In genomic region chr2:229974271-229974670, GRCh38 we compare ENCODE assay signal across 10 cellular contexts. TPM values are rescaled to one million over a fixed set of nuclear protein-coding genes. Genes with fewer than 3 reads are reported as not detected.
DNase-seq lines count a peak whose midpoint lies in the region; ATAC-seq and TF ChIP-seq lines count a peak whose summit lies in the region.
"Had no signal": no experiment of that assay in that cellular context is flagged by ENCODE, and none has a peak within 500 bp of the region (broad histone marks: within the 10 kb centered on the region; RNA-seq: fewer than 3 reads in every experiment).

No MANE protein-coding gene starts in this region.

- no peaks in the 10 kb centered on the region for H3K4me1 Mint-ChIP-seq in CD4-positive, alpha-beta T cell (ENCODE audit: low read depth)

- no peak overlapping the region for H2BK5ac ChIP-seq in mesenchymal stem cell (ENCODE audit: low read depth, low read length, poor library complexity, severe bottlenecking)

- POLR2A ChIA-PET in CD4-positive, alpha-beta T cell (lab: Charles Lee) = interaction anchor here (1.1 kb wide), 1 partner anchor 53 kb away, joined by 4 read pairs; the partner anchor contains the start of gene TRIP12

- TF ChIP-seq POLR2A in gastrocnemius medialis (IDR thresholded peaks at IDR 0.05) = no peak

- no peak overlapping the region for H3K4ac ChIP-seq in mesenchymal stem cell (ENCODE audit: low read depth in 1 of 2, low read length in 2 of 2)

- no peak overlapping the region for H2AFZ ChIP-seq in mesenchymal stem cell (ENCODE audit: low read depth, low read length)

- no peak overlapping the region for H3K4me2 ChIP-seq in mesenchymal stem cell (ENCODE audit: low read length, poor library complexity, severe bottlenecking)

- H2BK15ac ChIP-seq in mesenchymal stem cell (ENCODE audit: low read depth, poor library complexity, severe bottlenecking) = no peak overlapping the region

- no peaks in the 10 kb centered on the region for H3K27me3 Mint-ChIP-seq in CD4-positive, alpha-beta T cell

- H3K14ac ChIP-seq in mesenchymal stem cell (ENCODE audit: low read length in 2 of 2) = no peak overlapping the region

- intact Hi-C loops in CD4-positive, alpha-beta T cell (cut with DNase I, micrococcal nuclease) = no loop called here
- intact Hi-C loops in gastrocnemius medialis (cut with DNase I; ENCODE audit: low total_unique reads) = no loop called here

- in situ Hi-C loops in gastrocnemius medialis (cut with MboI; ENCODE audit: low sequenced_read_pairs in 4 of 4) = no loop called here

- peak; percentile 49 for TF ChIP-seq CTCF in AG09319 (IDR thresholded peaks at IDR 0.05; ENCODE audit: low read depth, low read length)
- TF ChIP-seq CTCF in epithelial cell of proximal tubule (conservative IDR thresholded peaks at IDR 0.05; ENCODE audit: low read depth, low read length) = peak; percentile 8
- TF ChIP-seq CTCF in CD4-positive, alpha-beta T cell (IDR thresholded peaks at IDR 0.05) = no peak
- TF ChIP-seq CTCF in gastrocnemius medialis (IDR thresholded peaks at IDR 0.05 in 4 of 5, conservative IDR thresholded peaks at IDR 0.05 in 1 of 5) = no peak

- H2BK12ac ChIP-seq in mesenchymal stem cell (ENCODE audit: low read length in 2 of 2) = no peak overlapping the region

- peak overlapping the region; percentile 42 for H3K9ac ChIP-seq in mesenchymal stem cell (ENCODE audit: low read length)

- no peak overlapping the region for H2AK5ac ChIP-seq in mesenchymal stem cell (ENCODE audit: low read length, severe bottlenecking)

- 75% methylated on average over 4 of the region's 6 CpGs for WGBS in mesenchymal stem cell

- no peaks in the 10 kb centered on the region for H3K36me3 Mint-ChIP-seq in CD4-positive, alpha-beta T cell (ENCODE audit: low read depth)

- H3K23ac ChIP-seq in mesenchymal stem cell (ENCODE audit: low read length in 2 of 2) = no peak overlapping the region

- CTCF ChIA-PET in CD4-positive, alpha-beta T cell (lab: Charles Lee) = interaction anchor here (0.6 kb wide), 1 partner anchor 37 kb away, joined by 3 read pairs; no protein-coding TSS in a partner anchor

- no peaks in the 10 kb centered on the region for H3K36me3 ChIP-seq in mesenchymal stem cell (ENCODE audit: control insufficient read depth in 1 of 2, insufficient read depth in 2 of 2, low read depth in 1 of 2, low read length in 2 of 2)
- H3K36me3 ChIP-seq in gastrocnemius medialis = no peaks in the 10 kb centered on the region

- H3K27me3 ChIP-seq in mesenchymal stem cell (ENCODE audit: control insufficient read depth in 1 of 2, insufficient read depth in 1 of 2, low read length in 2 of 2) (no peaks in the 10 kb centered on the region), gastrocnemius medialis (no peaks in the 10 kb centered on the region)
- no peaks in the 10 kb centered on the region for H3K27me3 ChIP-seq in CD4-positive, alpha-beta T cell (ENCODE audit: control insufficient read depth, insufficient read depth, low read length)

- peaks cover 3% of the 10 kb centered on the region for H3K79me1 ChIP-seq in mesenchymal stem cell (replicated peaks; ENCODE audit: low read length, poor library complexity, severe bottlenecking)

- no peaks in the 10 kb centered on the region for H3K9me3 ChIP-seq in mesenchymal stem cell (ENCODE audit: control insufficient read depth, low read length)
- H3K9me3 ChIP-seq in CD4-positive, alpha-beta T cell (ENCODE audit: control insufficient read depth, low read length) = no peaks in the 10 kb centered on the region
- H3K9me3 ChIP-seq in gastrocnemius medialis = no peaks in the 10 kb centered on the region

- DNase-seq in AG09319 (ENCODE audit: extremely low read depth, low read depth) (peak; percentile 75), NCI-H226 (peak; percentile 72), epithelial cell of proximal tubule (ENCODE audit: low read depth) (no peak), mesenchymal stem cell (peak; percentile 23), putamen (ENCODE audit: low spot score) (no peak), gastrocnemius medialis (no peak)
- DNase-seq in CD4-positive, alpha-beta T cell = no peak
- no peak for DNase-seq in activated CD4-positive, alpha-beta T cell treated with anti-CD3 and anti-CD28 coated beads for 48 hours
- DNase-seq: activated CD8-positive, alpha-beta memory T cell treated with anti-CD3 and anti-CD28 coated beads for 24 hours; T-helper 1 cell had no signal

- no peak overlapping the region for H3K4me3 Mint-ChIP-seq in CD4-positive, alpha-beta T cell

- H4K91ac ChIP-seq in mesenchymal stem cell (ENCODE audit: low read length) = no peak overlapping the region

- no peak overlapping the region for H3K27ac ChIP-seq in mesenchymal stem cell (ENCODE audit: low read length, poor library complexity, severe bottlenecking)
- H3K27ac ChIP-seq in CD4-positive, alpha-beta T cell (ENCODE audit: low read depth, low read length) = no peak overlapping the region
- H3K27ac ChIP-seq in gastrocnemius medialis = no peak overlapping the region

- H3K18ac ChIP-seq in mesenchymal stem cell (ENCODE audit: low read depth in 1 of 2, low read length in 2 of 2) = no peak overlapping the region

- H4K8ac ChIP-seq in mesenchymal stem cell (ENCODE audit: low read length) = no peak overlapping the region

- ATAC-seq in CD4-positive, alpha-beta T cell (ENCODE audit: poor library complexity) = no peak
- ATAC-seq in gastrocnemius medialis = no peak

- no peaks in the 10 kb centered on the region for H3K9me3 Mint-ChIP-seq in CD4-positive, alpha-beta T cell

- no peaks in the 10 kb centered on the region for H3K4me1 ChIP-seq in mesenchymal stem cell (ENCODE audit: control insufficient read depth, insufficient read depth, low read depth, low read length)
- H3K4me1 ChIP-seq in gastrocnemius medialis = no peaks in the 10 kb centered on the region

- H3K4me3 ChIP-seq in epithelial cell of proximal tubule (ENCODE audit: low read depth, low read length) = no peak overlapping the region
- H3K4me3 ChIP-seq in mesenchymal stem cell (ENCODE audit: insufficient read depth in 1 of 2, low read depth in 1 of 2, low read length in 2 of 2) = peak overlapping the region in 1 of 2 experiments; percentile 9
- H3K4me3 ChIP-seq in gastrocnemius medialis = no peak overlapping the region

- H3K27ac Mint-ChIP-seq in CD4-positive, alpha-beta T cell = no peak overlapping the region

- H2BK120ac ChIP-seq in mesenchymal stem cell (ENCODE audit: low read depth, low read length) = no peak overlapping the region

RNA-seq across cellular contexts. Expression of gene FBXO36, which starts 52.0 kb away (rescaled TPM):
- total RNA-seq in epithelial cell of proximal tubule (1.8 and 2.1 TPM in 2 replicates), gastrocnemius medialis (1 to 10 TPM in 2 of 4 donors, under 1 TPM in 2; 0.64 to 2.2 (median 0.98) TPM)
- 2.1 TPM for polyA plus RNA-seq in mesenchymal stem cell (2013, experiment 1 of 2)
- 2.1 TPM for polyA plus RNA-seq in mesenchymal stem cell (2013, experiment 2 of 2)
- under 1 TPM; 0.52 to 0.84 TPM for total RNA-seq in CD4-positive, alpha-beta T cell

RNA-seq across cellular contexts. Expression of gene TRIP12, which starts 52.5 kb away (rescaled TPM):
- total RNA-seq in epithelial cell of proximal tubule (84.1 and 96.7 TPM in 2 replicates), gastrocnemius medialis (100 to 1,000 TPM; 122 to 152 (median 141) TPM)
- 111 TPM for polyA plus RNA-seq in mesenchymal stem cell (2013, experiment 1 of 2)
- 107 TPM for polyA plus RNA-seq in mesenchymal stem cell (2013, experiment 2 of 2)
- 100 to 1,000 TPM; 151 to 178 TPM for total RNA-seq in CD4-positive, alpha-beta T cell

Comparison
In these comparisons a context has a peak if more than half of its experiments do, and no peak if none do; other contexts are left out.
1. DNase-seq: peak in AG09319 (single experiment), NCI-H226 (single experiment) and mesenchymal stem cell (single experiment); none in epithelial cell of proximal tubule (single experiment), putamen (single experiment), CD4-positive, alpha-beta T cell (0 of 10), gastrocnemius medialis (0 of 2) and activated CD4-positive, alpha-beta T cell treated with anti-CD3 and anti-CD28 coated beads for 48 hours (single experiment).
2. CTCF ChIP-seq: peak in AG09319 (single experiment) and epithelial cell of proximal tubule (single experiment); none in CD4-positive, alpha-beta T cell (single experiment) and gastrocnemius medialis (0 of 5).